Comparison of ENCODE assay signal across 11 cellular contexts in genomic region chr2:218407717-218408116, GRCh38. TPM values are rescaled to one million over a fixed set of nuclear protein-coding genes. Genes with fewer than 3 reads are reported as not detected.
DNase-seq lines count a peak whose midpoint lies in the region; ATAC-seq, FAIRE-seq and TF ChIP-seq lines count a peak whose summit lies in the region.
"Had no signal": no experiment of that assay in that cellular context is flagged by ENCODE, and none has a peak within 500 bp of the region (broad histone marks: within the 10 kb centered on the region; RNA-seq: fewer than 3 reads in every experiment).

No MANE protein-coding gene starts in this region.

- no peaks in the 10 kb centered on the region for H3K79me1 ChIP-seq in H1 (ENCODE audit: low read depth, low read length)

- H2AFZ ChIP-seq in H1 (ENCODE audit: low read length) = no peak overlapping the region

- H2BK15ac ChIP-seq in H1 (ENCODE audit: low read length) = no peak overlapping the region

- no peaks in the 10 kb centered on the region for H3K27me3 Mint-ChIP-seq in Caco-2 (ENCODE audit: insufficient read depth, unreplicated experiment)

- no peak for ATAC-seq in GM18502 (IDR thresholded peaks at IDR 0.05; ENCODE audit: poor library complexity, unreplicated experiment)

- 88% methylated on average over 8 of the region's 8 CpGs; no CpG with 5 or more reads in 1 of the 2 experiments for WGBS in H1 (ENCODE audit: extremely low coverage in 1 of 2, insufficient coverage in 1 of 2, insufficient read length in 1 of 2, insufficient replicate concordance in 2 of 2, low coverage in 1 of 2, low lambda C conversion rate in 2 of 2, missing lambda C conversion rate in 1 of 2), 2 experiments
- WGBS in spleen, 5 donors = 79 to 91% (median 81%) methylated on average over 8 of the region's 8 CpGs

- no peaks in the 10 kb centered on the region for H3K9me3 ChIP-seq in Caco-2
- no peaks in the 10 kb centered on the region for H3K9me3 ChIP-seq in H1 (ENCODE audit: insufficient read depth in 2 of 2, low read depth in 1 of 2, low read length in 1 of 2)
- no peaks in the 10 kb centered on the region for H3K9me3 ChIP-seq in spleen

- H3K27ac ChIP-seq in H1 (ENCODE audit: low read depth, low read length) (no peak overlapping the region), spleen (peak overlapping the region in 7 of 8 donors; percentile 85 to 100 (median 88))

- CTCF ChIA-PET in Caco-2 (lab: Charles Lee) = interaction anchor here (0.9 to 2.5 kb wide), 2 partner anchors 12 to 38 kb away, joined by 3 to 17 read pairs; partner anchors contain the start of gene VIL1
- CTCF ChIA-PET in H1 (lab: Charles Lee; ENCODE audit: partially characterized antibody) = interaction anchor here (0.6 to 2.2 kb wide), 5 partner anchors 11 to 75 kb away, joined by 3 to 12 read pairs (median 3); no protein-coding TSS in a partner anchor

- no peak overlapping the region for H4K5ac ChIP-seq in H1 (ENCODE audit: insufficient read length, low read depth, low read length)

- no peak overlapping the region for H3K14ac ChIP-seq in H1 (ENCODE audit: insufficient read length)

- POLR2A ChIA-PET in Caco-2 (lab: Charles Lee) = interaction anchor here (1.0 kb wide), 1 partner anchor 18 kb away, joined by 3 read pairs; no protein-coding TSS in a partner anchor
- POLR2A ChIA-PET in H1 (lab: Charles Lee; ENCODE audit: partially characterized antibody) = interaction anchor here (0.6 kb wide), 1 partner anchor 1124 kb away, joined by 3 read pairs; no protein-coding TSS in a partner anchor

- H3K4me3 ChIP-seq in Caco-2 (ENCODE audit: low read depth, low read length) (no peak overlapping the region), H1 (ENCODE audit: extremely low read depth in 1 of 4, insufficient read depth in 2 of 4, low read depth in 3 of 4, low read length in 4 of 4) (no peak overlapping the region), spleen (no peak overlapping the region)
- H3K4me3 ChIP-seq: lung had no signal

- FAIRE-seq in H1 (lab: Jason Lieb, UNC) = no peak

- H3K4me2 ChIP-seq in H1 (ENCODE audit: insufficient read depth in 1 of 2, low read depth in 2 of 2, low read length in 2 of 2) = peak overlapping the region in 1 of 2 experiments; percentile 88; a peak in 1 of 4 replicates

- peak overlapping the region; percentile 78 for H3K18ac ChIP-seq in H1 (ENCODE audit: extremely low read depth, low read length)

- H4K91ac ChIP-seq in H1 (replicated peaks; ENCODE audit: insufficient read length, low read length) = peak overlapping the region; percentile 34

- intact Hi-C loops in Caco-2 (cut with micrococcal nuclease; ENCODE audit: unreplicated experiment) = no loop called here
- intact Hi-C loops in spleen (cut with DNase I; ENCODE audit: low total_unique reads) = loop anchor here (5.0 to 10.0 kb wide), 3 partner anchors 55 to 250 kb away; partner anchors contain the start of genes BCS1L, CNOT9, USP37 and ZNF142

- TF ChIP-seq POLR2A in H1 (IDR thresholded peaks at IDR 0.05; ENCODE audit: control extremely low read depth in 1 of 2, low read depth in 2 of 2, low read length in 2 of 2) (no peak), spleen (IDR thresholded peaks at IDR 0.05) (no peak)

- no peak for TF ChIP-seq EP300 in H1 (IDR thresholded peaks at IDR 0.05; ENCODE audit: borderline replicate concordance in 1 of 2, low read depth in 2 of 2, low read length in 2 of 2)

- H2BK20ac ChIP-seq in H1 (ENCODE audit: low read length) = 0 out of 2 replicates have a peak overlapping the region, but pooled peaks have one; percentile 43

- no TSS peak for BruUV-seq in Caco-2 (replicated peaks; lab: Mats Ljungman, UMichigan)

- peak overlapping the region; percentile 68; the same call in 1 of the 2 replicates for H4K8ac ChIP-seq in H1 (ENCODE audit: extremely low read depth, insufficient read depth, low read length)

- H3K36me3 Mint-ChIP-seq in Caco-2 (ENCODE audit: insufficient read depth, unreplicated experiment) = peaks cover 57% of the 10 kb centered on the region

- H3K9me3 Mint-ChIP-seq in Caco-2 (ENCODE audit: unreplicated experiment) = no peaks in the 10 kb centered on the region

- DNase-seq in Caco-2 = no peak
- peak; percentile 48 for DNase-seq in NCI-H2171 treated with DMSO at 0.1 percent for 48 hours (lab: John Stamatoyannopoulos, UW)
- DNase-seq in H1 (ENCODE audit: low read depth in 1 of 2, low spot score in 2 of 2) = no peak
- DNase-seq in spleen = no peak
- no peak for DNase-seq in SHP77 (lab: John Stamatoyannopoulos, UW)
- DNase-seq in middle frontal gyrus (ENCODE audit: extremely low spot score, low spot score) = no peak
- DNase-seq: NCI-H226 had no signal

- H3K27me3 ChIP-seq in Caco-2 (replicated peaks; ENCODE audit: control insufficient read depth, insufficient read depth, low read length) (no peaks in the 10 kb centered on the region), H1 (replicated peaks in 1 of 4; ENCODE audit: control insufficient read depth in 3 of 4, extremely low read depth in 1 of 4, insufficient read depth in 3 of 4, low read length in 3 of 4) (no peaks in the 10 kb centered on the region), spleen (replicated peaks in 1 of 7) (no peaks in the 10 kb centered on the region)

- H2BK12ac ChIP-seq in H1 (ENCODE audit: low read depth, low read length) = peak overlapping the region; percentile 91; the same call in 1 of the 2 replicates

- H3K4ac ChIP-seq in H1 (replicated peaks; ENCODE audit: insufficient read length, low read depth, low read length) = no peak overlapping the region

- no peak overlapping the region for H3K23ac ChIP-seq in H1 (ENCODE audit: insufficient read length)

- H3K23me2 ChIP-seq in H1 (ENCODE audit: low read depth, low read length) = peaks cover 3% of the 10 kb centered on the region

- H3K79me2 ChIP-seq in H1 (ENCODE audit: control insufficient read depth in 1 of 2, insufficient read depth in 2 of 2, low read length in 2 of 2) = no peaks in the 10 kb centered on the region

- H4K20me1 ChIP-seq in H1 (replicated peaks in 1 of 2; ENCODE audit: control insufficient read depth in 1 of 2, insufficient read depth in 2 of 2, low read length in 2 of 2) = no peaks in the 10 kb centered on the region

- no peak overlapping the region for H2BK5ac ChIP-seq in H1 (ENCODE audit: low read depth, low read length)

- H3K27ac Mint-ChIP-seq in Caco-2 (ENCODE audit: unreplicated experiment) = peak overlapping the region; percentile 99

- H3K4me1 ChIP-seq in Caco-2 (peaks cover 27% of the 10 kb centered on the region), H1 (replicated peaks in 1 of 4; ENCODE audit: control insufficient read depth in 3 of 4, insufficient read depth in 4 of 4, low read length in 3 of 4) (peaks cover 12 to 25% (median 19%) of the 10 kb centered on the region in 4 experiments), spleen (peaks cover 26 to 61% (median 52%) of the 10 kb centered on the region in 6 donors)

- no peak overlapping the region for H2BK120ac ChIP-seq in H1 (replicated peaks; ENCODE audit: low read depth, low read length)

- H3K56ac ChIP-seq in H1 (replicated peaks; ENCODE audit: insufficient read length, low read depth, low read length) = no peak overlapping the region

- no peak for TF ChIP-seq RAD21 in H1 (IDR thresholded peaks at IDR 0.05 in 1 of 2, conservative IDR thresholded peaks at IDR 0.05 in 1 of 2; ENCODE audit: low read depth in 2 of 2, low read length in 2 of 2)

- no peak overlapping the region for H2AK5ac ChIP-seq in H1 (ENCODE audit: low read depth, low read length)

- TF ChIP-seq CTCF in Caco-2 (IDR thresholded peaks at IDR 0.05; ENCODE audit: insufficient read depth in 1 of 2, low read depth in 1 of 2, low read length in 1 of 2, severe bottlenecking in 1 of 2, unreplicated experiment in 1 of 2) (no peak), H1 (IDR thresholded peaks at IDR 0.05; ENCODE audit: control extremely low read depth in 1 of 3, insufficient read depth in 1 of 3, low read depth in 1 of 3, low read length in 3 of 3) (no peak), spleen (IDR thresholded peaks at IDR 0.05 in 8 of 11, conservative IDR thresholded peaks at IDR 0.05 in 3 of 11) (no peak)

- H3K4me1 Mint-ChIP-seq in Caco-2 (ENCODE audit: low read depth, unreplicated experiment) = peaks cover 38% of the 10 kb centered on the region

- H3K9ac ChIP-seq in H1 (replicated peaks in 1 of 4; ENCODE audit: extremely low read depth in 1 of 4, low read depth in 3 of 4, low read length in 3 of 4) = no peak overlapping the region

- H3K36me3 ChIP-seq in Caco-2 (ENCODE audit: control insufficient read depth, insufficient read depth, low read length) = no peaks in the 10 kb centered on the region
- H3K36me3 ChIP-seq in H1 (ENCODE audit: control insufficient read depth in 2 of 4, insufficient read depth in 4 of 4, low read length in 3 of 4) = peaks cover 0 to 11% (median 4%) of the 10 kb centered on the region in 4 experiments; a peak in 2 of 8 replicates
- peaks cover 0 to 29% (median 25%) of the 10 kb centered on the region in 6 donors for H3K36me3 ChIP-seq in spleen

- no peak overlapping the region for H3K4me3 Mint-ChIP-seq in Caco-2 (ENCODE audit: unreplicated experiment)

RNA-seq across cellular contexts. Expression of gene CTDSP1, which starts 8.0 kb away (rescaled TPM):
- total RNA-seq in Caco-2 (2022) = 103 and 104 TPM in 2 replicates
- total RNA-seq in H1 (2021; fragmentation: NEBNext Ultra II Directional; extraction: Animal tissue kit (Norgen Biotek cat#: 25700)) = 20.3 and 20.9 TPM in 2 replicates
- polyA plus RNA-seq in H1 (2011; rRNA removed) = 35.2 and 51.8 TPM in 2 replicates
- 37.5 TPM for polyA plus RNA-seq in H1 (2011; cell fraction: cytosol; rRNA removed)
- 41.5 TPM for polyA plus RNA-seq in H1 (2011; cell fraction: nucleus; rRNA removed)
- 26.6 to 32.0 TPM (median 28.6 TPM) in 4 replicates for polyA plus RNA-seq in H1 (2012, experiment 1 of 2)
- 32.8 TPM for polyA plus RNA-seq in H1 (2012, experiment 2 of 2)
- polyA plus RNA-seq in H1 (2013, experiment 1 of 2) = 10.2 TPM
- polyA plus RNA-seq in H1 (2013, experiment 2 of 2) = 10.7 TPM
- polyA minus RNA-seq in H1 (2011; rRNA and poly(A)+ RNA removed) = 29.1 and 46.5 TPM in 2 replicates
- polyA minus RNA-seq in H1 (2011; cell fraction: cytosol; rRNA and poly(A)+ RNA removed) = 23.2 TPM
- 25.6 TPM for polyA minus RNA-seq in H1 (2011; cell fraction: nucleus; rRNA and poly(A)+ RNA removed)
- total RNA-seq in spleen = 100 to 1,000 TPM; 114 to 184 (median 163) TPM
- 100 to 1,000 TPM in 1 of 3 donors, 10 to 100 TPM in 2; 65.6 to 114 (median 72.4) TPM for polyA plus RNA-seq in spleen

RNA-seq across cellular contexts. Expression of gene VIL1, which starts 11.2 kb away (rescaled TPM):
- 401 and 448 TPM in 2 replicates for total RNA-seq in Caco-2 (2022)
- total RNA-seq in H1 (2021; fragmentation: NEBNext Ultra II Directional; extraction: Animal tissue kit (Norgen Biotek cat#: 25700)) = 7.0 and 8.2 TPM in 2 replicates
- 6.2 and 8.1 TPM in 2 replicates for polyA plus RNA-seq in H1 (2011; rRNA removed)
- polyA plus RNA-seq in H1 (2011; cell fraction: cytosol; rRNA removed) = 5.8 TPM
- 11.8 TPM for polyA plus RNA-seq in H1 (2011; cell fraction: nucleus; rRNA removed)
- 4.1 to 7.0 TPM (median 5.3 TPM) in 4 replicates for polyA plus RNA-seq in H1 (2012, experiment 1 of 2)
- polyA plus RNA-seq in H1 (2012, experiment 2 of 2) = 1.9 TPM
- 1.3 TPM for polyA plus RNA-seq in H1 (2013, experiment 1 of 2)
- 1.2 TPM for polyA plus RNA-seq in H1 (2013, experiment 2 of 2)
- 11.3 and 14.8 TPM in 2 replicates for polyA minus RNA-seq in H1 (2011; rRNA and poly(A)+ RNA removed)
- polyA minus RNA-seq in H1 (2011; cell fraction: cytosol; rRNA and poly(A)+ RNA removed) = 3.5 TPM
- polyA minus RNA-seq in H1 (2011; cell fraction: nucleus; rRNA and poly(A)+ RNA removed) = 6.6 TPM
- under 1 TPM in 3 of 7 donors, not detected in 4; 0.17 to 0.72 (median 0.38) TPM for total RNA-seq in spleen
- under 1 TPM; 0.04 to 0.19 (median 0.06) TPM for polyA plus RNA-seq in spleen
- total RNA-seq: pulmonary artery endothelial cell, RPMI7951 had no signal

RNA-seq across cellular contexts. Expression of gene SLC11A1, which starts 25.6 kb away (rescaled TPM):
- 0.12 and 0.32 TPM in 2 replicates for total RNA-seq in Caco-2 (2022)
- total RNA-seq in H1 (2021; fragmentation: NEBNext Ultra II Directional; extraction: Animal tissue kit (Norgen Biotek cat#: 25700)) = 0.21 and 0.43 TPM in 2 replicates
- 0.13 and 0.20 TPM in 2 replicates for polyA plus RNA-seq in H1 (2011; rRNA removed)
- 0.05 TPM for polyA plus RNA-seq in H1 (2011; cell fraction: cytosol; rRNA removed)
- polyA plus RNA-seq in H1 (2011; cell fraction: nucleus; rRNA removed) = 0.36 TPM
- polyA plus RNA-seq in H1 (2012, experiment 1 of 2) = 0.07 to 0.27 TPM (median 0.08 TPM) in 3 of 4 replicates, not detected in the other
- 0.07 TPM for polyA plus RNA-seq in H1 (2012, experiment 2 of 2)
- polyA plus RNA-seq in H1 (2013, experiment 1 of 2) = 0.12 TPM
- 0.09 TPM for polyA plus RNA-seq in H1 (2013, experiment 2 of 2)
- polyA minus RNA-seq in H1 (2011; rRNA and poly(A)+ RNA removed) = 0.05 TPM in 1 of 2 replicates, not detected in the other
- not detected for polyA minus RNA-seq in H1 (2011; cell fraction: cytosol; rRNA and poly(A)+ RNA removed)
- 1.3 TPM for polyA minus RNA-seq in H1 (2011; cell fraction: nucleus; rRNA and poly(A)+ RNA removed)
- 100 to 1,000 TPM in 4 of 7 donors, 10 to 100 TPM in 3; 63.5 to 576 (median 167) TPM for total RNA-seq in spleen
- polyA plus RNA-seq in spleen = 10 to 100 TPM in 2 of 3 donors, 1 to 10 TPM in 1; 6.2 to 67.0 (median 38.6) TPM
- total RNA-seq: pulmonary artery endothelial cell had no signal

RNA-seq across cellular contexts. Expression of gene CATIP, which starts 51.1 kb away (rescaled TPM):
- total RNA-seq in Caco-2 (2022) (0.54 TPM in 1 of 2 replicates, not detected in the other), spleen (under 1 TPM in 5 of 7 donors, not detected in 2; 0.30 to 0.76 (median 0.60) TPM)
- total RNA-seq in H1 (2021; fragmentation: NEBNext Ultra II Directional; extraction: Animal tissue kit (Norgen Biotek cat#: 25700)) = not detected in 2 replicates
- polyA plus RNA-seq in H1 (2011; rRNA removed) (not detected in 2 replicates), spleen (1 to 10 TPM in 1 of 3 donors, under 1 TPM in 2; 0.57 to 1.1 (median 0.99) TPM)
- polyA plus RNA-seq in H1 (2011; cell fraction: cytosol; rRNA removed) = 0.27 TPM
- 0.87 TPM for polyA plus RNA-seq in H1 (2011; cell fraction: nucleus; rRNA removed)
- polyA plus RNA-seq in H1 (2012, experiment 1 of 2) = 0.16 to 0.34 TPM in 2 of 4 replicates, not detected in the others
- not detected for polyA plus RNA-seq in H1 (2012, experiment 2 of 2)
- not detected for polyA plus RNA-seq in H1 (2013, experiment 1 of 2)
- polyA plus RNA-seq in H1 (2013, experiment 2 of 2) = 0.07 TPM
- 0.60 TPM in 1 of 2 replicates, not detected in the other for polyA minus RNA-seq in H1 (2011; rRNA and poly(A)+ RNA removed)
- not detected for polyA minus RNA-seq in H1 (2011; cell fraction: cytosol; rRNA and poly(A)+ RNA removed)
- polyA minus RNA-seq in H1 (2011; cell fraction: nucleus; rRNA and poly(A)+ RNA removed) = not detected
- total RNA-seq: pulmonary artery endothelial cell, RPMI7951 had no signal

Comparison
In these comparisons a context has a peak if more than half of its experiments do, and no peak if none do; other contexts are left out.
1. RNA of gene VIL1, which starts 11.2 kb away (total RNA-seq): 401 to 448 TPM in Caco-2; 7.0 to 8.2 TPM in H1 and 0.17 to 0.72 TPM in spleen; every median in the first group is over 10 times any median in the second.
2. RNA of gene SLC11A1, which starts 25.6 kb away (total RNA-seq): 63.5 to 576 TPM in spleen; 0.21 to 0.43 TPM in H1 and 0.12 to 0.32 TPM in Caco-2; every median in the first group is over 10 times any median in the second.